Comparison of ENCODE assay signal across 18 cellular contexts in genomic region chr12:126518596-126519200, GRCh38.
"Had no signal": no experiment of that assay in that cellular context is flagged by ENCODE, and none has a peak within 500 bp of the region (broad histone marks: within the 10 kb centered on the region; RNA-seq: fewer than 3 reads in every experiment).

No MANE protein-coding gene starts in this region.

- H3K4me1 ChIP-seq: gastrocnemius medialis, left ventricle myocardium inferior, sigmoid colon, transverse colon had no signal

- H3K36me3 ChIP-seq: gastrocnemius medialis, left ventricle myocardium inferior, ovary, sigmoid colon, transverse colon had no signal

- H3K4me3 ChIP-seq: gastrocnemius medialis, left ventricle myocardium inferior, ovary, sigmoid colon, transverse colon had no signal

- H3K27ac Mint-ChIP-seq: activated T-helper 1 cell treated with anti-CD3 and anti-CD28 coated beads, Interleukin-12 subunit alpha, Interleukin-12 subunit beta, Interleukin-2, Interleukin-4 antibody, amounts not matched to agents 30 ng/mL and 10 ng/mL and 1 ng/mL, durations not matched to agents 14 hours and 24 hours and 36 hours; brain; dendritic cell treated with granulocyte-macrophage colony-stimulating factor and Interleukin-4, amounts not matched to agents 40 ng/mL and 50 ng/mL, for 4 days; effector memory CD8-positive, alpha-beta T cell; T-cell had no signal

- H3K36me3 Mint-ChIP-seq: brain, T-cell had no signal

- DNase-seq: activated CD4-positive, alpha-beta T cell treated with anti-CD3 and anti-CD28 coated beads for 4 hours; activated naive CD4-positive, alpha-beta T cell treated with Interleukin-2 at 50 U/mL for 16 hours; effector memory CD8-positive, alpha-beta T cell; gastrocnemius medialis; kidney; left ventricle myocardium inferior; mesendoderm; ovary; sigmoid colon; stimulated activated CD4-positive, alpha-beta T cell treated with anti-CD3 and anti-CD28 coated beads, Interleukin-2, amount 100 ng/mL, for 24 hours; stimulated activated naive CD4-positive, alpha-beta T cell; substantia nigra; T-cell; transverse colon had no signal

- ATAC-seq: effector memory CD8-positive, alpha-beta T cell; gastrocnemius medialis; T-cell had no signal

- H3K27ac ChIP-seq: gastrocnemius medialis, left ventricle myocardium inferior, ovary, sigmoid colon, transverse colon had no signal

- H3K9me3 ChIP-seq: gastrocnemius medialis, left ventricle myocardium inferior, ovary, sigmoid colon had no signal

- H3K9me3 Mint-ChIP-seq: activated T-helper 1 cell treated with anti-CD3 and anti-CD28 coated beads, Interleukin-12 subunit alpha, Interleukin-12 subunit beta, Interleukin-2, Interleukin-4 antibody, amounts not matched to agents 30 ng/mL and 10 ng/mL and 1 ng/mL, durations not matched to agents 14 hours and 24 hours and 36 hours; central memory CD8-positive, alpha-beta T cell had no signal

- H3K27me3 ChIP-seq: gastrocnemius medialis, ovary, sigmoid colon, transverse colon had no signal
